1 cellular context compared by ENCODE assay signal in genomic region chr7:15280078-15280734, GRCh38.
TF ChIP-seq lines count a peak whose summit lies in the region.

No MANE protein-coding gene starts in this region.

TF ChIP-seq in GM23338, 12 proteins besides CTCF, POLR2A, EP300 and RAD21:
- no peak for TF ChIP-seq POLR2AphosphoS5 (IDR thresholded peaks at IDR 0.05; ENCODE audit: low read depth)
- no peak for TF ChIP-seq EZH2 (IDR thresholded peaks at IDR 0.05; ENCODE audit: low read depth, unreplicated experiment)
- TF ChIP-seq ZNF114 (CRISPR knock-in tag; IDR thresholded peaks at IDR 0.05), result no peak
- TF ChIP-seq, protein P1, sequence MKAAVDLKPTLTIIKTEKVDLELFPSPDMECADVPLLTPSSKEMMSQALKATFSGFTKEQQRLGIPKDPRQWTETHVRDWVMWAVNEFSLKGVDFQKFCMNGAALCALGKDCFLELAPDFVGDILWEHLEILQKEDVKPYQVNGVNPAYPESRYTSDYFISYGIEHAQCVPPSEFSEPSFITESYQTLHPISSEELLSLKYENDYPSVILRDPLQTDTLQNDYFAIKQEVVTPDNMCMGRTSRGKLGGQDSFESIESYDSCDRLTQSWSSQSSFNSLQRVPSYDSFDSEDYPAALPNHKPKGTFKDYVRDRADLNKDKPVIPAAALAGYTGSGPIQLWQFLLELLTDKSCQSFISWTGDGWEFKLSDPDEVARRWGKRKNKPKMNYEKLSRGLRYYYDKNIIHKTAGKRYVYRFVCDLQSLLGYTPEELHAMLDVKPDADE (IDR thresholded peaks at IDR 0.05), result no peak
- no peak for TF ChIP-seq ZNF331 (CRISPR knock-in tag; IDR thresholded peaks at IDR 0.05; ENCODE audit: low read depth)
- TF ChIP-seq EZH2phosphoT487 (IDR thresholded peaks at IDR 0.05; ENCODE audit: unreplicated experiment), result no peak
TF ChIP-seq in GM23338: peak in this region for 0.
